Comparison of ENCODE assay signal across 20 cellular contexts in the genomic region with DNA sequence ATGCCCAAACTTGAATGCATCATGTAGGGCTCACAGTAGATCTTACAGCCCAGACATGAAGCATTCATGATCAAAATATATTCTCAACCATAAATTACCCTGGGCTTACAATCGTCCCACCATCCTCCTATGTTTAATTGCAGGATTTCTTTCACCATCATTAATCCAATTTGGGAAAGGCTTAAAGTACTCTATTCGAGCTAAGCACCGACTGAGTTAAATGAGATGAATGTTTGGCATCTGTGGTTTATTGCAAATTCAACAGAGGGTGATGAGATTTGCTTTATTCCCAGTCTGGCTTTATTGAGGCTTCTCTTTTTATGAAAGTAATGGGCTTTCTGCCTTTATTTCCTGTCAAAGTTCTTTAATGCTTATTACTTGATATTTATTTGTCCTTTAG.
"Had no signal": no experiment of that assay in that cellular context is flagged by ENCODE, and none has a peak within 500 bp of the region (broad histone marks: within the 10 kb centered on the region; RNA-seq: fewer than 3 reads in every experiment).

No MANE protein-coding gene starts in this region.

- H3K36me3 ChIP-seq: heart left ventricle, lower lobe of right lung, right lobe of liver, stomach, suprapubic skin, tibial nerve, uterus had no signal

- DNase-seq: activated CD4-positive, alpha-beta T cell treated with anti-CD3 and anti-CD28 coated beads, Interleukin-2, amount 10 ng/mL, durations not matched to agents 7 days and 5 days; activated CD8-positive, alpha-beta T cell treated with anti-CD3 and anti-CD28 coated beads, Interleukin-2, amount 10 ng/mL, durations not matched to agents 7 days and 5 days; activated gamma-delta T cell treated with Interleukin-2 at 50 U/mL for 16 hours; cortex of kidney; endodermal cell; heart left ventricle; kidney; lower lobe of right lung; naive thymus-derived CD4-positive, alpha-beta T cell; occipital lobe; right lobe of liver; stimulated activated CD4-positive, alpha-beta T cell treated with anti-CD3 and anti-CD28 coated beads, Interleukin-15, amount 100 ng/mL, for 24 hours; stomach; uterus had no signal

- H3K27ac ChIP-seq: heart left ventricle, lower lobe of right lung, right lobe of liver, skin epidermis, stomach, suprapubic skin, tibial nerve, uterus had no signal

- H3K36me3 Mint-ChIP-seq: activated naive CD8-positive, alpha-beta T cell; naive thymus-derived CD4-positive, alpha-beta T cell; stimulated activated memory B cell treated with anti-CD40 and anti-IgM and Interleukin-4, amounts not matched to agents 10 μg/mL and 1 μg/mL and 100 μg/mL, for 72 hours had no signal

- H3K4me3 ChIP-seq: heart left ventricle, lower lobe of right lung, right lobe of liver, skin epidermis, stomach, suprapubic skin, tibial nerve, uterus had no signal

- H3K27me3 ChIP-seq: heart left ventricle, right lobe of liver, stomach, suprapubic skin, tibial nerve, uterus had no signal

- H3K4me1 ChIP-seq: heart left ventricle, lower lobe of right lung, right lobe of liver, stomach, suprapubic skin, tibial nerve, uterus had no signal

- H3K9me3 ChIP-seq: heart left ventricle, lower lobe of right lung, right lobe of liver, stomach, suprapubic skin, tibial nerve, uterus had no signal

- H3K9me3 Mint-ChIP-seq: activated CD4-positive, alpha-beta T cell treated with anti-CD3 and anti-CD28 coated beads, Interleukin-2, amount 10 ng/mL, durations not matched to agents 7 days and 5 days; endodermal cell had no signal

- ATAC-seq: activated CD8-positive, alpha-beta T cell treated with anti-CD3 and anti-CD28 coated beads, Interleukin-2, amount 10 ng/mL, durations not matched to agents 7 days and 5 days; heart left ventricle; lower lobe of right lung; naive thymus-derived CD4-positive, alpha-beta T cell; right lobe of liver; stimulated activated memory B cell treated with anti-CD40 and anti-IgM and Interleukin-4, amounts not matched to agents 10 μg/mL and 1 μg/mL and 100 μg/mL, for 72 hours had no signal

- H3K4me1 Mint-ChIP-seq: activated CD4-positive, alpha-beta T cell treated with anti-CD3 and anti-CD28 coated beads, Interleukin-2, amount 10 ng/mL, durations not matched to agents 7 days and 5 days; naive thymus-derived CD4-positive, alpha-beta T cell; neural crest cell; stimulated activated memory B cell treated with anti-CD40 and anti-IgM and Interleukin-4, amounts not matched to agents 10 μg/mL and 1 μg/mL and 100 μg/mL, for 72 hours had no signal

- H3K4me3 Mint-ChIP-seq: activated CD4-positive, alpha-beta T cell treated with anti-CD3 and anti-CD28 coated beads, Interleukin-2, amount 10 ng/mL, durations not matched to agents 7 days and 5 days; activated CD8-positive, alpha-beta T cell treated with anti-CD3 and anti-CD28 coated beads, Interleukin-2, amount 10 ng/mL, durations not matched to agents 7 days and 5 days; activated naive CD8-positive, alpha-beta T cell; endodermal cell; naive thymus-derived CD4-positive, alpha-beta T cell; neural crest cell; stimulated activated memory B cell treated with anti-CD40 and anti-IgM and Interleukin-4, amounts not matched to agents 10 μg/mL and 1 μg/mL and 100 μg/mL, for 72 hours had no signal

- H3K27ac Mint-ChIP-seq: activated CD4-positive, alpha-beta T cell treated with anti-CD3 and anti-CD28 coated beads, Interleukin-2, amount 10 ng/mL, durations not matched to agents 7 days and 5 days; activated CD8-positive, alpha-beta T cell treated with anti-CD3 and anti-CD28 coated beads, Interleukin-2, amount 10 ng/mL, durations not matched to agents 7 days and 5 days; activated naive CD8-positive, alpha-beta T cell; endodermal cell; naive thymus-derived CD4-positive, alpha-beta T cell; stimulated activated memory B cell treated with anti-CD40 and anti-IgM and Interleukin-4, amounts not matched to agents 10 μg/mL and 1 μg/mL and 100 μg/mL, for 72 hours had no signal

- FAIRE-seq: kidney had no signal
